In the genomic region with DNA sequence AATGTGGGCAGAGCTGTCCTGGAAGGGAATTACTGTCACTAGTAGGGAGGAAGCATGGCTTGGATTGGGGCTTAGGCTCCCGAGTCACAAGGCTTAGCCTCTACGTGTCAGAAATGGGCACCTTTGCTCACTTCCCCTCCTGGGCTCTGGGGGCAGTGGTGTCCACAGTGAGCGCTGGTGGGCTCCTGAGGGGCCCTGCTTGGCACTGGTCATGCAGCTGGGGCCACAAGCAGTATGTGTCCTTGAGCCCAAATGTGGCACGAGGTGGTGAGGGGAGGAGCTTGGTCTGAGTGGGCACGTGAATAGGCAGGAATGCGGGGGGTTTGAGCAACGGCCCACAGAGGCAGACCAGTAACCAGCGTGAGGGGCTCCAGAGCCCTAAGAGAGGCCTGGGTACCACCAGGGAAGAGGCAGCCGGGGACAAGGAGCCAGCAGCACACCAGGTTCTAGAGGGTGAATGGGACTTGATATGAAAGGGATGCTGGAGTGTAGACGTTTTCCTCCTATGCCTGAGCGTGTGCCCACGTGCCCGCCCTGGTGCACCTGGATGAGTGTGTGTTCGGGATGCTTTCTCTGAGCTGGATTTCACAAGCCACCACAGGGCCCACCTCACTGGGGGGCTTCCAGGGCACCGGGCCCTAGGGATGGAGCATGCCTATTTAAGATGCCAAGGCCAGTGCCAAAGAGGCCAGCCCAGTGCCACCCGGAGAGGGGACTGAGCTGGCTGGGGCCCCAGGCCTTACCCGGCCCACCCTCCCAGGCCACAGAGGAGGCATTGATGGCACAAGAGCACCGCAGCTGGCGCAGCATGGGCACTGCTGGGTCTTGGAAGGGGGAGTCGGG, we compare ENCODE assay signal across 12 cellular contexts. TPM values are rescaled to one million over a fixed set of nuclear protein-coding genes. Genes with fewer than 3 reads are reported as not detected.
DNase-seq lines count a peak whose midpoint lies in the region; ATAC-seq and TF ChIP-seq lines count a peak whose summit lies in the region.
"Had no signal": no experiment of that assay in that cellular context is flagged by ENCODE, and none has a peak within 500 bp of the region (broad histone marks: within the 10 kb centered on the region; RNA-seq: fewer than 3 reads in every experiment).

No MANE protein-coding gene starts in this region.

- DNase-seq in NCI-H82 (lab: John Stamatoyannopoulos, UW) = peak; percentile 79
- DNase-seq in NCI-H82 treated with DMSO at 0.1 percent for 48 hours (lab: John Stamatoyannopoulos, UW; ENCODE audit: unreplicated experiment) = no peak
- DNase-seq in NCI-H1694 treated with DMSO at 0.1 percent for 48 hours (lab: John Stamatoyannopoulos, UW) = peak; percentile 34
- DNase-seq in dorsolateral prefrontal cortex = peak in 9 of 10 donors; percentile 80 to 94 (median 89)
- DNase-seq in retinal pigment epithelial cell (ENCODE audit: low read depth) = no peak
- DNase-seq in AML-193 (lab: John Stamatoyannopoulos, UW) = no peak
- no peak for DNase-seq in aorta
- DNase-seq: activated B cell treated with CpG ODN at 0.5 μM for 24 hours, glutamatergic neuron, NCI-H1930 had no signal

- H3K4me3 ChIP-seq in dorsolateral prefrontal cortex (peak overlapping the region; percentile 20 to 74 (median 50)), retinal pigment epithelial cell (ENCODE audit: low read length) (no peak overlapping the region), aorta (ENCODE audit: low read length in 2 of 2) (no peak overlapping the region)

- no peaks in the 10 kb centered on the region for H3K36me3 ChIP-seq in aorta (ENCODE audit: control insufficient read depth in 1 of 2, insufficient read depth in 2 of 2, low read length in 1 of 2)

- ATAC-seq in HG02973 (IDR thresholded peaks at IDR 0.05; ENCODE audit: unreplicated experiment) (no peak), aorta (ENCODE audit: low FRiP score) (no peak)

- H3K27ac ChIP-seq in dorsolateral prefrontal cortex (peak overlapping the region; percentile 94 to 100 (median 98)), aorta (ENCODE audit: low read depth in 1 of 2, low read length in 2 of 2) (no peak overlapping the region)
- H3K27ac ChIP-seq: C4-2B had no signal

- TF ChIP-seq CTCF in dorsolateral prefrontal cortex (IDR thresholded peaks at IDR 0.05 in 54 of 56, conservative IDR thresholded peaks at IDR 0.05 in 2 of 56; ENCODE audit: low read depth in 1 of 56, partially characterized antibody in 56 of 56) (peak in 23 of 56 donors; percentile 9 to 41 (median 20)), retinal pigment epithelial cell (conservative IDR thresholded peaks at IDR 0.05; ENCODE audit: low read depth, low read length) (peak; percentile 48)

- H3K9me3 ChIP-seq in aorta (ENCODE audit: control insufficient read depth, low read length) = no peaks in the 10 kb centered on the region

- H3K27me3 ChIP-seq in dorsolateral prefrontal cortex = no peaks in the 10 kb centered on the region
- H3K27me3 ChIP-seq in aorta (ENCODE audit: control insufficient read depth in 1 of 2, insufficient read depth in 2 of 2, low read length in 1 of 2) = no peaks in the 10 kb centered on the region

- H3K4me1 ChIP-seq in aorta (ENCODE audit: control insufficient read depth in 1 of 2, insufficient read depth in 2 of 2, low read length in 2 of 2) = no peaks in the 10 kb centered on the region

- intact Hi-C loops in dorsolateral prefrontal cortex (cut with DNase I) = loop anchor here in 1 of 2 donors (1.0 kb wide), 1 partner anchor 22 kb away; no protein-coding TSS in a partner anchor
- intact Hi-C loops in aorta (cut with DNase I) = no loop called here

- 79 to 80% methylated on average over 20 of the region's 20 CpGs for WGBS in aorta, 2 donors

RNA-seq across cellular contexts. Expression of a gene that starts 22.8 kb away (rescaled TPM):
- total RNA-seq in dorsolateral prefrontal cortex = 1,000 to 10,000 TPM in 1 of 120 experiments, 100 to 1,000 TPM in 119; 326 to 1,103 (median 509) TPM
- total RNA-seq in aorta = 100 to 1,000 TPM; 792 to 882 TPM
- polyA plus RNA-seq in aorta = 1,000 to 10,000 TPM; 1,255 to 2,243 TPM

Comparison
In these comparisons a context has a peak if more than half of its experiments do, and no peak if none do; other contexts are left out.
1. DNase-seq: peak in NCI-H82 (single experiment), NCI-H1694 treated with DMSO at 0.1 percent for 48 hours (single experiment) and dorsolateral prefrontal cortex (9 of 10); none in NCI-H82 treated with DMSO at 0.1 percent for 48 hours (single experiment), retinal pigment epithelial cell (single experiment), AML-193 (0 of 2) and aorta (0 of 2).
2. H3K27ac ChIP-seq: peak in dorsolateral prefrontal cortex (59 of 59); none in aorta (0 of 2).
3. H3K4me3 ChIP-seq: peak in dorsolateral prefrontal cortex (59 of 59); none in retinal pigment epithelial cell (single experiment) and aorta (0 of 2).